19 cellular contexts compared by ENCODE assay signal in genomic region chr6:109445382-109445781, GRCh38. TPM values are rescaled to one million over a fixed set of nuclear protein-coding genes. Genes with fewer than 3 reads are reported as not detected.
DNase-seq lines count a peak whose midpoint lies in the region; ATAC-seq, FAIRE-seq and TF ChIP-seq lines count a peak whose summit lies in the region.
"Had no signal": no experiment of that assay in that cellular context is flagged by ENCODE, and none has a peak within 500 bp of the region (broad histone marks: within the 10 kb centered on the region; RNA-seq: fewer than 3 reads in every experiment).

No MANE protein-coding gene starts in this region.

- H3K27me3 Mint-ChIP-seq in activated CD4-positive, alpha-beta T cell treated with anti-CD3 and anti-CD28 coated beads, Interleukin-2, amount 10 ng/mL, durations not matched to agents 24 days and 14 days = no peaks in the 10 kb centered on the region
- H3K27me3 Mint-ChIP-seq in naive thymus-derived CD4-positive, alpha-beta T cell = no peaks in the 10 kb centered on the region
- H3K27me3 Mint-ChIP-seq: effector memory CD8-positive, alpha-beta T cell; stimulated activated naive CD8-positive, alpha-beta T cell treated with anti-CD3 and anti-CD28 coated beads, Interleukin-15, Interleukin-2, amounts not matched to agents 100 ng/mL and 50 ng/mL, for 24 hours had no signal

- TF ChIP-seq CTCF in bronchial epithelial cell (IDR thresholded peaks at IDR 0.05; ENCODE audit: insufficient read depth, low read length, severe bottlenecking) = no peak
- TF ChIP-seq CTCF in breast epithelium (IDR thresholded peaks at IDR 0.05) = no peak
- no peak for TF ChIP-seq CTCF in kidney (IDR thresholded peaks at IDR 0.05; ENCODE audit: borderline replicate concordance, extremely low read depth, insufficient read depth)

- no peaks in the 10 kb centered on the region for H3K9me3 ChIP-seq in naive thymus-derived CD4-positive, alpha-beta T cell (ENCODE audit: control insufficient read depth in 2 of 3, low read length in 3 of 3)
- no peaks in the 10 kb centered on the region for H3K9me3 ChIP-seq in breast epithelium
- H3K9me3 ChIP-seq in kidney (ENCODE audit: control insufficient read depth in 1 of 2, low read length in 2 of 2) = no peaks in the 10 kb centered on the region
- H3K9me3 ChIP-seq: body of pancreas, left lung, prostate gland, spleen, upper lobe of right lung had no signal

- ATAC-seq in naive thymus-derived CD4-positive, alpha-beta T cell = no peak
- ATAC-seq: body of pancreas; effector memory CD8-positive, alpha-beta T cell; left lung; upper lobe of right lung had no signal

- no peaks in the 10 kb centered on the region for H3K9me3 Mint-ChIP-seq in activated CD4-positive, alpha-beta T cell treated with anti-CD3 and anti-CD28 coated beads, Interleukin-2, amount 10 ng/mL, durations not matched to agents 24 days and 14 days
- H3K9me3 Mint-ChIP-seq in naive thymus-derived CD4-positive, alpha-beta T cell = peaks cover 0 to 2% (median 0%) of the 10 kb centered on the region in 11 donors
- H3K9me3 Mint-ChIP-seq: effector memory CD8-positive, alpha-beta T cell; stimulated activated naive CD8-positive, alpha-beta T cell treated with anti-CD3 and anti-CD28 coated beads, Interleukin-15, Interleukin-2, amounts not matched to agents 100 ng/mL and 50 ng/mL, for 24 hours had no signal

- peak overlapping the region; percentile 25 for H3K27ac Mint-ChIP-seq in activated CD4-positive, alpha-beta T cell treated with anti-CD3 and anti-CD28 coated beads, Interleukin-2, amount 10 ng/mL, durations not matched to agents 24 days and 14 days
- peak overlapping the region in 5 of 9 donors; percentile 43 to 81 (median 65) for H3K27ac Mint-ChIP-seq in naive thymus-derived CD4-positive, alpha-beta T cell
- H3K27ac Mint-ChIP-seq: stimulated activated naive CD8-positive, alpha-beta T cell treated with anti-CD3 and anti-CD28 coated beads, Interleukin-15, Interleukin-2, amounts not matched to agents 100 ng/mL and 50 ng/mL, for 24 hours had no signal

- POLR2A ChIA-PET in naive thymus-derived CD4-positive, alpha-beta T cell (lab: Charles Lee) = interaction anchor here (1.4 to 1.8 kb wide), 2 partner anchors 11 to 62 kb away, joined by 5 to 8 read pairs; partner anchors contain the start of gene MICAL1

- CTCF ChIA-PET in naive thymus-derived CD4-positive, alpha-beta T cell (lab: Charles Lee) = interaction anchor here (0.8 kb wide), 1 partner anchor 10 kb away, joined by 3 read pairs; the partner anchor contains the start of gene MICAL1

- H3K4me1 Mint-ChIP-seq in activated CD4-positive, alpha-beta T cell treated with anti-CD3 and anti-CD28 coated beads, Interleukin-2, amount 10 ng/mL, durations not matched to agents 24 days and 14 days = peaks cover 44% of the 10 kb centered on the region
- H3K4me1 Mint-ChIP-seq in naive thymus-derived CD4-positive, alpha-beta T cell = peaks cover 31 to 55% (median 43%) of the 10 kb centered on the region in 7 donors

- peaks cover 46% of the 10 kb centered on the region for H3K36me3 Mint-ChIP-seq in activated CD4-positive, alpha-beta T cell treated with anti-CD3 and anti-CD28 coated beads, Interleukin-2, amount 10 ng/mL, durations not matched to agents 24 days and 14 days (ENCODE audit: low read depth)
- peaks cover 0 to 32% (median 0%) of the 10 kb centered on the region in 5 donors for H3K36me3 Mint-ChIP-seq in naive thymus-derived CD4-positive, alpha-beta T cell

- H3K4me1 ChIP-seq in naive thymus-derived CD4-positive, alpha-beta T cell (ENCODE audit: control insufficient read depth in 2 of 2, insufficient read depth in 2 of 2, low read length in 2 of 2) = peaks cover 22 to 24% of the 10 kb centered on the region in 2 donors
- H3K4me1 ChIP-seq in breast epithelium (peaks cover 5 to 7% of the 10 kb centered on the region in 2 donors), kidney (ENCODE audit: control insufficient read depth in 1 of 2, insufficient read depth in 1 of 2, low read depth in 1 of 2, low read length in 2 of 2) (peaks cover 7 to 12% of the 10 kb centered on the region in 2 donors)
- H3K4me1 ChIP-seq: prostate gland had no signal

- H3K36me3 ChIP-seq in H7 (replicated peaks; ENCODE audit: control insufficient read depth, insufficient read depth, low read length) = peaks cover 33% of the 10 kb centered on the region
- peaks cover 15% of the 10 kb centered on the region for H3K36me3 ChIP-seq in bronchial epithelial cell (ENCODE audit: control insufficient read depth, insufficient read depth, low read length)
- H3K36me3 ChIP-seq in naive thymus-derived CD4-positive, alpha-beta T cell (ENCODE audit: control insufficient read depth in 2 of 3, insufficient read depth in 3 of 3, low read length in 3 of 3) = peaks cover 0 to 57% (median 4%) of the 10 kb centered on the region in 3 experiments
- no peaks in the 10 kb centered on the region for H3K36me3 ChIP-seq in breast epithelium
- peaks cover 8 to 9% of the 10 kb centered on the region in 2 donors for H3K36me3 ChIP-seq in kidney (ENCODE audit: control insufficient read depth in 1 of 2, insufficient read depth in 2 of 2, low read length in 2 of 2)

- no peaks in the 10 kb centered on the region for H3K27me3 ChIP-seq in H7 (ENCODE audit: control insufficient read depth, insufficient read depth, low read length)
- H3K27me3 ChIP-seq in bronchial epithelial cell (ENCODE audit: control insufficient read depth, insufficient read depth, low read length) = no peaks in the 10 kb centered on the region
- no peaks in the 10 kb centered on the region for H3K27me3 ChIP-seq in naive thymus-derived CD4-positive, alpha-beta T cell (ENCODE audit: control insufficient read depth in 2 of 2, insufficient read depth in 2 of 2, low read length in 2 of 2)
- H3K27me3 ChIP-seq in breast epithelium = no peaks in the 10 kb centered on the region
- H3K27me3 ChIP-seq: body of pancreas, left lung, upper lobe of right lung had no signal

- FAIRE-seq in bronchial epithelial cell (lab: Jason Lieb, UNC) = peak; percentile 73
- FAIRE-seq in kidney (lab: Jason Lieb, UNC) = no peak
- FAIRE-seq: D721Med, GM18507 had no signal

- TF ChIP-seq POLR2A in breast epithelium (IDR thresholded peaks at IDR 0.05) = no peak

- no peak overlapping the region for H3K27ac ChIP-seq in naive thymus-derived CD4-positive, alpha-beta T cell (ENCODE audit: low read depth, low read length)
- H3K27ac ChIP-seq in breast epithelium (no peak overlapping the region), kidney (ENCODE audit: low read depth in 2 of 2, low read length in 2 of 2) (no peak overlapping the region)
- H3K27ac ChIP-seq: body of pancreas, left lung, prostate gland, upper lobe of right lung had no signal

- intact Hi-C loops in activated CD4-positive, alpha-beta T cell treated with anti-CD3 and anti-CD28 coated beads, Interleukin-2, amount 10 ng/mL, durations not matched to agents 24 days and 14 days (cut with micrococcal nuclease) = no loop called here
- intact Hi-C loops in naive thymus-derived CD4-positive, alpha-beta T cell (cut with micrococcal nuclease) = loop anchor here in 1 of 2 donors (10.0 kb wide), 1 partner anchor 1429 kb away; the partner anchor contains the start of gene AMD1
- intact Hi-C loops in breast epithelium (cut with DNase I; ENCODE audit: low total_unique reads) (no loop called here), kidney (cut with DNase I) (no loop called here)

- DNase-seq in activated CD4-positive, alpha-beta T cell treated with anti-CD3 and anti-CD28 coated beads, Interleukin-2, amount 10 ng/mL, durations not matched to agents 24 days and 14 days = no peak
- no peak for DNase-seq in activated CD4-positive, alpha-beta T cell treated with anti-CD3 and anti-CD28 coated beads, Interleukin-2, amount 50 U/mL, for 4 hours
- DNase-seq in H7 (peak; percentile 51), bronchial epithelial cell (ENCODE audit: low read depth) (no peak), breast epithelium (ENCODE audit: low spot score in 2 of 2) (no peak), NCI-H345 treated with DMSO at 0.1 percent for 48 hours (lab: John Stamatoyannopoulos, UW; ENCODE audit: unreplicated experiment) (no peak), kidney (no peak)
- DNase-seq in naive thymus-derived CD4-positive, alpha-beta T cell = no peak
- DNase-seq: activated gamma-delta T cell treated with Interleukin-2 at 50 U/mL for 16 hours; body of pancreas; effector memory CD8-positive, alpha-beta T cell; left lung; NCI-H1436 treated with DMSO at 0.1 percent for 48 hours; upper lobe of right lung had no signal

- no peak overlapping the region for H3K4me3 ChIP-seq in H7 (ENCODE audit: insufficient read depth, low read depth, low read length)
- H3K4me3 ChIP-seq in bronchial epithelial cell (ENCODE audit: low read depth, low read length) = no peak overlapping the region
- H3K4me3 ChIP-seq in naive thymus-derived CD4-positive, alpha-beta T cell (ENCODE audit: low read length) = no peak overlapping the region
- H3K4me3 ChIP-seq in breast epithelium = no peak overlapping the region
- no peak overlapping the region for H3K4me3 ChIP-seq in kidney (ENCODE audit: low read length in 2 of 2)
- H3K4me3 ChIP-seq: body of pancreas, left lung, prostate gland, spleen, upper lobe of right lung had no signal

- H3K9ac ChIP-seq in kidney (ENCODE audit: low read length in 2 of 2) = no peak overlapping the region

- no peak overlapping the region for H3K4me3 Mint-ChIP-seq in activated CD4-positive, alpha-beta T cell treated with anti-CD3 and anti-CD28 coated beads, Interleukin-2, amount 10 ng/mL, durations not matched to agents 24 days and 14 days
- no peak overlapping the region for H3K4me3 Mint-ChIP-seq in naive thymus-derived CD4-positive, alpha-beta T cell
- H3K4me3 Mint-ChIP-seq: effector memory CD8-positive, alpha-beta T cell; stimulated activated naive CD8-positive, alpha-beta T cell treated with anti-CD3 and anti-CD28 coated beads, Interleukin-15, Interleukin-2, amounts not matched to agents 100 ng/mL and 50 ng/mL, for 24 hours had no signal

RNA-seq across cellular contexts. Expression of gene SMPD2, which starts 4.9 kb away (rescaled TPM):
- total RNA-seq in activated CD4-positive, alpha-beta T cell treated with anti-CD3 and anti-CD28 coated beads, Interleukin-2, amount 10 ng/mL, durations not matched to agents 24 days and 14 days = 18.2 and 20.5 TPM in 2 replicates
- total RNA-seq in H7 (2014; rRNA removed; shearing (Covaris generic)) = 11.3 and 13.2 TPM in 2 replicates
- total RNA-seq in bronchial epithelial cell (18.9 and 19.7 TPM in 2 replicates), breast epithelium (10 to 100 TPM in 2 of 3 donors, 1 to 10 TPM in 1; 8.5 to 26.2 (median 12.1) TPM), kidney (17.4 TPM)
- 10 to 100 TPM; 16.9 to 33.7 (median 19.6) TPM for total RNA-seq in naive thymus-derived CD4-positive, alpha-beta T cell
- 1 to 10 TPM; 5.7 to 9.5 TPM for polyA plus RNA-seq in naive thymus-derived CD4-positive, alpha-beta T cell
- polyA plus RNA-seq in kidney (ENCODE audit: insufficient read depth, low read depth, low replicate concordance) = 14.7 TPM

RNA-seq across cellular contexts. Expression of gene PPIL6, which starts 5.0 kb away (rescaled TPM):
- total RNA-seq in activated CD4-positive, alpha-beta T cell treated with anti-CD3 and anti-CD28 coated beads, Interleukin-2, amount 10 ng/mL, durations not matched to agents 24 days and 14 days = not detected in 2 replicates
- total RNA-seq in H7 (2014; rRNA removed; shearing (Covaris generic)) = 0.35 TPM in 1 of 2 replicates, not detected in the other
- total RNA-seq in bronchial epithelial cell = 8.4 and 9.3 TPM in 2 replicates
- total RNA-seq in naive thymus-derived CD4-positive, alpha-beta T cell = 1 to 10 TPM in 1 of 5 experiments, under 1 TPM in 3, not detected in 1; 0.13 to 1.9 (median 0.40) TPM
- polyA plus RNA-seq in naive thymus-derived CD4-positive, alpha-beta T cell = under 1 TPM; 0.44 to 0.71 TPM
- 10 to 100 TPM in 1 of 3 donors, 1 to 10 TPM in 2; 2.6 to 16.5 (median 2.9) TPM for total RNA-seq in breast epithelium
- 8.4 TPM for total RNA-seq in kidney
- polyA plus RNA-seq in kidney (ENCODE audit: insufficient read depth, low read depth, low replicate concordance) = 6.0 TPM

RNA-seq across cellular contexts. Expression of gene MICAL1, which starts 10.2 kb away (rescaled TPM):
- total RNA-seq in activated CD4-positive, alpha-beta T cell treated with anti-CD3 and anti-CD28 coated beads, Interleukin-2, amount 10 ng/mL, durations not matched to agents 24 days and 14 days = 41.4 and 42.5 TPM in 2 replicates
- 45.1 and 56.9 TPM in 2 replicates for total RNA-seq in H7 (2014; rRNA removed; shearing (Covaris generic))
- total RNA-seq in bronchial epithelial cell (12.4 and 14.2 TPM in 2 replicates), breast epithelium (10 to 100 TPM; 23.6 to 29.8 (median 25.5) TPM), kidney (38.7 TPM)
- total RNA-seq in naive thymus-derived CD4-positive, alpha-beta T cell = 100 to 1,000 TPM in 2 of 5 experiments, 10 to 100 TPM in 3; 61.4 to 125 (median 78.7) TPM
- polyA plus RNA-seq in naive thymus-derived CD4-positive, alpha-beta T cell = 10 to 100 TPM; 18.3 to 22.6 TPM
- 13.7 TPM for polyA plus RNA-seq in kidney (ENCODE audit: insufficient read depth, low read depth, low replicate concordance)

RNA-seq across cellular contexts. Expression of gene ZBTB24, which starts 37.6 kb away (rescaled TPM):
- 18.9 and 19.6 TPM in 2 replicates for total RNA-seq in activated CD4-positive, alpha-beta T cell treated with anti-CD3 and anti-CD28 coated beads, Interleukin-2, amount 10 ng/mL, durations not matched to agents 24 days and 14 days
- 17.8 and 18.1 TPM in 2 replicates for total RNA-seq in H7 (2014; rRNA removed; shearing (Covaris generic))
- 4.6 and 6.3 TPM in 2 replicates for total RNA-seq in bronchial epithelial cell
- total RNA-seq in naive thymus-derived CD4-positive, alpha-beta T cell = 10 to 100 TPM; 10.2 to 26.6 (median 23.4) TPM
- polyA plus RNA-seq in naive thymus-derived CD4-positive, alpha-beta T cell = 1 to 10 TPM; 6.9 to 9.0 TPM
- 10 to 100 TPM in 1 of 3 donors, 1 to 10 TPM in 2; 9.1 to 13.8 (median 9.8) TPM for total RNA-seq in breast epithelium
- 12.0 TPM for total RNA-seq in kidney
- 3.1 TPM for polyA plus RNA-seq in kidney (ENCODE audit: insufficient read depth, low read depth, low replicate concordance)
